In genomic region chr7:140722254-140722653, GRCh38 we compare ENCODE assay signal across 21 cellular contexts. TPM values are rescaled to one million over a fixed set of nuclear protein-coding genes. Genes with fewer than 3 reads are reported as not detected.
DNase-seq lines count a peak whose midpoint lies in the region; ATAC-seq, FAIRE-seq and TF ChIP-seq lines count a peak whose summit lies in the region.
"Had no signal": no experiment of that assay in that cellular context is flagged by ENCODE, and none has a peak within 500 bp of the region (broad histone marks: within the 10 kb centered on the region; RNA-seq: fewer than 3 reads in every experiment).

No MANE protein-coding gene starts in this region.

- peak; percentile 48 for ATAC-seq in left lung
- ATAC-seq: Right ventricle myocardium inferior had no signal

- intact Hi-C loops in left lung (cut with DNase I), result no loop called here

- peaks cover 0 to 6% of the 10 kb centered on the region in 2 donors for H3K36me3 ChIP-seq in left lung
- H3K36me3 ChIP-seq in thymus (ENCODE audit: control insufficient read depth, insufficient read depth), result no peaks in the 10 kb centered on the region

- H3K27ac ChIP-seq in left lung (no peak overlapping the region), thymus (ENCODE audit: low read depth) (peak overlapping the region; percentile 37)

- H3K4me1 Mint-ChIP-seq in progenitor cell of endocrine pancreas (ENCODE audit: low read depth), result no peaks in the 10 kb centered on the region

- in situ Hi-C loops in Caki2 (cut with HindIII; ENCODE audit: low pct_unique_long_range_greater_than_20kb, low sequenced_read_pairs), result no loop called here

- H3K27me3 Mint-ChIP-seq in progenitor cell of endocrine pancreas, result no peaks in the 10 kb centered on the region
- H3K27me3 Mint-ChIP-seq: CD4-positive, CD25-positive, alpha-beta regulatory T cell had no signal

- no peak overlapping the region for H3K27ac Mint-ChIP-seq in progenitor cell of endocrine pancreas

- peaks cover 5 to 7% of the 10 kb centered on the region in 2 donors for H3K4me1 ChIP-seq in left lung
- H3K4me1 ChIP-seq in thymus (ENCODE audit: control insufficient read depth, insufficient read depth, low read length), result no peaks in the 10 kb centered on the region
- H3K4me1 ChIP-seq: Caco-2 had no signal

- H3K9me3 Mint-ChIP-seq in progenitor cell of endocrine pancreas (ENCODE audit: low read depth), result no peaks in the 10 kb centered on the region
- H3K9me3 Mint-ChIP-seq: CD4-positive, CD25-positive, alpha-beta regulatory T cell had no signal

- no peak overlapping the region for H3K4me3 ChIP-seq in left lung
- H3K4me3 ChIP-seq in thymus (ENCODE audit: low read length), result no peak overlapping the region

- H3K4me3 Mint-ChIP-seq in progenitor cell of endocrine pancreas (ENCODE audit: low read depth), result no peak overlapping the region

- H3K9me3 ChIP-seq in left lung (no peaks in the 10 kb centered on the region), thymus (ENCODE audit: control insufficient read depth) (no peaks in the 10 kb centered on the region)
- H3K9me3 ChIP-seq: Caco-2 had no signal

- peak; percentile 87 for FAIRE-seq in RCC 7860 (lab: Jason Lieb, UNC)
- FAIRE-seq: G401.6, GM18507 had no signal

- H3K36me3 Mint-ChIP-seq in progenitor cell of endocrine pancreas (ENCODE audit: insufficient read depth), result peaks cover 5% of the 10 kb centered on the region
- H3K36me3 Mint-ChIP-seq: CD4-positive, CD25-positive, alpha-beta regulatory T cell had no signal

- DNase-seq in Caki2 (ENCODE audit: low read depth) (peak; percentile 51), RCC 7860 (ENCODE audit: low spot score) (peak; percentile 33), left lung (no peak), NOMO-1 (lab: John Stamatoyannopoulos, UW; ENCODE audit: unreplicated experiment in 2 of 2) (no peak), GM19240 (ENCODE audit: insufficient read length, low spot score) (no peak), progenitor cell of endocrine pancreas (ENCODE audit: low spot score, unreplicated experiment) (no peak)
- DNase-seq: Caco-2, H7, KBM-7, MM.1S, NCI-H1048, NCI-H1417 treated with DMSO at 0.1 percent for 48 hours, NCI-H187, NCI-H446, NCI-H526, OCI-M1 had no signal

- TF ChIP-seq CTCF in left lung (IDR thresholded peaks at IDR 0.05), result no peak
- no peak for TF ChIP-seq CTCF in progenitor cell of endocrine pancreas (IDR thresholded peaks at IDR 0.05; ENCODE audit: unreplicated experiment)

- no peaks in the 10 kb centered on the region for H3K27me3 ChIP-seq in left lung
- no peaks in the 10 kb centered on the region for H3K27me3 ChIP-seq in thymus (ENCODE audit: control insufficient read depth, insufficient read depth)

- 93% methylated on average over 1 of the region's 1 CpG for WGBS in thymus

RNA-seq across cellular contexts. Expression of gene NDUFB2, which starts 25.7 kb away (rescaled TPM):
- total RNA-seq in Caki2 (2014; rRNA removed; shearing (Covaris generic); ENCODE audit: low replicate concordance), result 335 and 337 TPM in 2 replicates
- total RNA-seq in left lung (100 to 1,000 TPM; 176 to 242 TPM), progenitor cell of endocrine pancreas (172 and 174 TPM in 2 replicates)
- polyA plus RNA-seq in thymus, result 209 TPM

RNA-seq across cellular contexts. Expression of gene ADCK2, which starts 49.5 kb away (rescaled TPM):
- 49.0 and 52.8 TPM in 2 replicates for total RNA-seq in Caki2 (2014; rRNA removed; shearing (Covaris generic); ENCODE audit: low replicate concordance)
- 10 to 100 TPM; 21.2 to 22.0 TPM for total RNA-seq in left lung
- polyA plus RNA-seq in thymus, result 10.4 TPM
- total RNA-seq in progenitor cell of endocrine pancreas, result 19.9 and 21.9 TPM in 2 replicates

Comparison
In these comparisons a context has a peak if more than half of its experiments do, and no peak if none do; other contexts are left out.
1. DNase-seq: peak in Caki2 (single experiment) and RCC 7860 (single experiment); none in left lung (0 of 2), NOMO-1 (0 of 2), GM19240 (single experiment) and progenitor cell of endocrine pancreas (single experiment).